ENCODE assay signal across 1 cellular context in genomic region chr1:39410915-39411436, GRCh38.
TF ChIP-seq lines count a peak whose summit lies in the region.

No MANE protein-coding gene starts in this region.

TF ChIP-seq in HepG2, 621 proteins besides CTCF, POLR2A, EP300 and RAD21 (continued from another document):
- TF ChIP-seq FOXO4 (CRISPR knock-in tag; conservative IDR thresholded peaks at IDR 0.05), result no peak
- peak; percentile 17; the same call in 1 of the 2 replicates for TF ChIP-seq RXRB (CRISPR knock-in tag; IDR thresholded peaks at IDR 0.05; ENCODE audit: borderline replicate concordance)
- TF ChIP-seq SALL1 (CRISPR knock-in tag; IDR thresholded peaks at IDR 0.05), result 0 out of 2 replicates have a peak, but pooled peaks have one; percentile 19
- peak; percentile 71 for TF ChIP-seq SMC3 (IDR thresholded peaks at IDR 0.05; ENCODE audit: low read length)
- peak; percentile 72 for TF ChIP-seq STAG1 (CRISPR knock-in tag; IDR thresholded peaks at IDR 0.05)
- TF ChIP-seq NONO (IDR thresholded peaks at IDR 0.05), result no peak
- no peak for TF ChIP-seq NONO (CRISPR knock-in tag; conservative IDR thresholded peaks at IDR 0.05)
- TF ChIP-seq ZNF773 (CRISPR knock-in tag; IDR thresholded peaks at IDR 0.05; ENCODE audit: borderline replicate concordance), result no peak
- TF ChIP-seq KMT2A (CRISPR knock-in tag; IDR thresholded peaks at IDR 0.05), result peak; percentile 25; the same call in 1 of the 2 replicates
- TF ChIP-seq ZNF331 (CRISPR knock-in tag; IDR thresholded peaks at IDR 0.05), result 0 out of 2 replicates have a peak, but pooled peaks have one; percentile 11
- peak; percentile 56; the same call in 1 of the 2 replicates for TF ChIP-seq SAP130 (CRISPR knock-in tag; IDR thresholded peaks at IDR 0.05; ENCODE audit: low read depth)
- peak; percentile 24; the same call in 1 of the 2 replicates for TF ChIP-seq ARID5B (CRISPR knock-in tag; IDR thresholded peaks at IDR 0.05)
- TF ChIP-seq ASH2L (IDR thresholded peaks at IDR 0.05; ENCODE audit: insufficient read length, low read depth, low read length), result peak; percentile 31
TF ChIP-seq in HepG2: peak in this region for 23.
